17 cellular contexts compared by ENCODE assay signal in genomic region chr2:47559079-47559684, GRCh38. TPM values are rescaled to one million over a fixed set of nuclear protein-coding genes. Genes with fewer than 3 reads are reported as not detected.
DNase-seq lines count a peak whose midpoint lies in the region; ATAC-seq and TF ChIP-seq lines count a peak whose summit lies in the region.
"Had no signal": no experiment of that assay in that cellular context is flagged by ENCODE, and none has a peak within 500 bp of the region (broad histone marks: within the 10 kb centered on the region; RNA-seq: fewer than 3 reads in every experiment).

No MANE protein-coding gene starts in this region.

- no peak overlapping the region for H3K9ac ChIP-seq in GM23248

- no peak overlapping the region for H2AFZ ChIP-seq in GM23248

- H3K4me1 ChIP-seq in GM23248 (ENCODE audit: insufficient read depth): peaks cover 14% of the 10 kb centered on the region

- WGBS in GM23248 (ENCODE audit: low coverage in 1 of 2, low lambda C conversion rate in 2 of 2, missing lambda C conversion rate in 2 of 2), 2 experiments: 22 to 26% methylated on average over 5 of the region's 5 CpGs

- no peaks in the 10 kb centered on the region for H3K9me3 ChIP-seq in GM23248 (ENCODE audit: low read depth)

- H3K4me3 ChIP-seq in GM23248 (no peak overlapping the region), fibroblast of mammary gland (ENCODE audit: control insufficient read depth, low read depth, low read length) (no peak overlapping the region)
- H3K4me3 ChIP-seq: cardiac muscle cell had no signal

- no peak for ATAC-seq in GM18858 (IDR thresholded peaks at IDR 0.05; ENCODE audit: unreplicated experiment)
- ATAC-seq: activated T-helper 17 cell treated with anti-CD3 and anti-CD28 coated beads, Interleukin-2, amount 50 U/mL, for 72 hours; naive thymus-derived CD4-positive, alpha-beta T cell; sciatic nerve; T-cell had no signal

- H4K20me1 ChIP-seq in GM23248 (ENCODE audit: insufficient read depth): no peaks in the 10 kb centered on the region

- no peak overlapping the region for H3K4me2 ChIP-seq in GM23248 (ENCODE audit: unreplicated experiment)

- no peaks in the 10 kb centered on the region for H3K36me3 ChIP-seq in GM23248 (ENCODE audit: low read depth)
- H3K36me3 ChIP-seq: cardiac muscle cell had no signal

- H3K27me3 ChIP-seq in GM23248 (replicated peaks; ENCODE audit: insufficient read depth): peaks cover 11% of the 10 kb centered on the region
- H3K27me3 ChIP-seq: cardiac muscle cell had no signal

- no peaks in the 10 kb centered on the region for H3K79me2 ChIP-seq in GM23248 (ENCODE audit: insufficient read depth)

- H3K27ac ChIP-seq in GM23248: no peak overlapping the region
- H3K27ac ChIP-seq: C4-2B, cardiac muscle cell had no signal

- no peak for TF ChIP-seq CTCF in fibroblast of mammary gland (conservative IDR thresholded peaks at IDR 0.05; ENCODE audit: control insufficient read depth, insufficient read depth, low read depth, low read length)

- in situ Hi-C loops in GM23248 (cut with MboI): no loop called here

- H3K9me2 ChIP-seq in GM23248 (ENCODE audit: insufficient read depth): no peaks in the 10 kb centered on the region

- H3F3A ChIP-seq in GM23248 (ENCODE audit: insufficient read depth): peaks cover 7% of the 10 kb centered on the region; the same call in 1 of the 2 replicates

- DNase-seq in AG08395 (ENCODE audit: low spot score) (peak; percentile 22), GM23248 (peak; percentile 59), RKO (ENCODE audit: low spot score) (peak; percentile 38), fibroblast of mammary gland (ENCODE audit: low read depth) (peak; percentile 47), T-helper 2 cell (no peak), midbrain (lab: John Stamatoyannopoulos, UW) (no peak)
- no peak for DNase-seq in NK-92 treated with Interleukin-12 subunit alpha and Interleukin-12 subunit beta, amount 100 ng/mL, for 24 hours (lab: John Stamatoyannopoulos, UW)
- DNase-seq: activated CD4-positive, alpha-beta T cell treated with anti-CD3 and anti-CD28 coated beads, Interleukin-2, amount 10 ng/mL, durations not matched to agents 24 days and 14 days; erythroblast; GOT3; naive thymus-derived CD4-positive, alpha-beta T cell; T-cell had no signal

RNA-seq across cellular contexts. Expression of gene KCNK12, which starts 11.6 kb away (rescaled TPM):
- total RNA-seq in GM23248 (2014; rRNA removed; shearing (Covaris generic)): not detected in 2 replicates
- 0.03 TPM in 2 replicates for polyA plus RNA-seq in GM23248 (2016; fragmentation: Nextera tagmentation; extraction: Ambion mirVana)

Comparison
In these comparisons a context has a peak if more than half of its experiments do, and no peak if none do; other contexts are left out.
1. DNase-seq: peak in AG08395 (single experiment), GM23248 (single experiment), RKO (single experiment) and fibroblast of mammary gland (single experiment); none in NK-92 treated with Interleukin-12 subunit alpha and Interleukin-12 subunit beta, amount 100 ng/mL, for 24 hours (single experiment), T-helper 2 cell (0 of 5) and midbrain (single experiment).